In the genomic region with DNA sequence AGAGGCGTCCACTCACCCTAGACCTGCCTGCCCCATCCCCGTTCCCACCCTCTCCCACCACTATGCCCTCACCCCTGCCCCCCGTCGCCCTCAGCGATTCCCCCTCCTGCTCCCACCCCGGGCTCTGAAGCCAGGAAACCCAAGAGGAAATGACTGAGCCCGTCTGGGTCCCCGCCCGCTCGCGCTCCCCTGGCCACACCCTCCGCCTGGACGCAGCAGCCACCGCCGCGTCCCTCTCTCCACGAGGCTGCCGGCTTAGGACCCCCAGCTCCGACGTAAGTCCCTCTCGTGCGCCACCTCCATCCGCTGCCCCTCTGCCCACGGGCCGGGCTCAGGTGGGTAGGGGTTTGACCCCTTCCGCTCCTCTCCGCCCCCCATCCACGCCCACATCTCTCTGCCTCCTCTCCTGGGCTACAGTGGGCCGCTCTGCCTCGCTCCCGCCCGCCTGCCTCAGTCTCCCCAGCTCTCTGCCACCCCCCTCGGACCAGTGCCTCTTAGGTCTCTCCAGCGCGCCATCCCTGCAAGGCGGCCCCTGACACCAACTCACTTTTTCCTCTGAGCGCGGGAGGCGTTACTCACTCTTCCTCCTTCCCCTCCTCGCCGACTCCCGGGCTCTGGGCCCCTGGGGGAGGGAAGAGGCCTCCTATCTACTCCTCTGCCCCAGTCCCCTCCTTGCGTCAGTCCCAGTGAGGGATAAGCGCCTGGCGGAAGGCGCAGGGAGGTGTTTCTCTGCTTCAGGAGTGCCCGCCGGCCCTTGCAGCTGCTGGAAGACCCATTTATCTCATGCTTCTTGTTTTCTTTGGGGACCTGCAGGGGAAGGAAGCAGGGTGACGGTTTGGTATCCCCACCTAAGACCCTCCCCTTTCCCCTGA, we compare ENCODE assay signal across 8 cellular contexts. TPM values are rescaled to one million over a fixed set of nuclear protein-coding genes. Genes with fewer than 3 reads are reported as not detected.
DNase-seq lines count a peak whose midpoint lies in the region; ATAC-seq and TF ChIP-seq lines count a peak whose summit lies in the region.

FXYD5 (plus strand) TSS at position 201 of the 872 bp plus-strand sequence. CDS start 816 bp downstream, outside the sequence.

- H2AFZ ChIP-seq in neuronal stem cell (ENCODE audit: low read length) = peak within 1 kb of the TSS; percentile 86

- no peak within 1 kb of the TSS for H2BK120ac ChIP-seq in neuronal stem cell (ENCODE audit: low read depth, low read length)

- peak within 1 kb of the TSS; percentile 94 for H3K27ac Mint-ChIP-seq in activated T-cell treated with anti-CD3 and anti-CD28 coated beads, Interleukin-2, amount 50 U/mL, for 72 hours

- no peak within 1 kb of the TSS for H3K4ac ChIP-seq in neuronal stem cell (ENCODE audit: low read length)

- peak within 1 kb of the TSS; percentile 62 for H2BK5ac ChIP-seq in neuronal stem cell (ENCODE audit: low read length)

- H3K4me3 Mint-ChIP-seq in activated T-cell treated with anti-CD3 and anti-CD28 coated beads, Interleukin-2, amount 50 U/mL, for 72 hours = peak within 1 kb of the TSS; percentile 94 to 100

- H4K91ac ChIP-seq in neuronal stem cell (ENCODE audit: low read depth, low read length, poor library complexity) = no peak within 1 kb of the TSS

- peaks cover 43% of the 10 kb centered on the region for H3K4me1 Mint-ChIP-seq in activated T-cell treated with anti-CD3 and anti-CD28 coated beads, Interleukin-2, amount 50 U/mL, for 72 hours (ENCODE audit: low read depth)

- peak; percentile 83 to 84 for ATAC-seq in activated T-cell treated with anti-CD3 and anti-CD28 coated beads, Interleukin-2, amount 50 U/mL, for 72 hours (replicated peaks in 1 of 2)
- no peak for ATAC-seq in HG02623 (IDR thresholded peaks at IDR 0.05; ENCODE audit: unreplicated experiment)

- no peak within 1 kb of the TSS for H4K8ac ChIP-seq in neuronal stem cell (ENCODE audit: low read depth, low read length)

- H3K4me2 ChIP-seq in neuronal stem cell (ENCODE audit: insufficient read depth, low read length, poor library complexity, severe bottlenecking) = peak within 1 kb of the TSS; percentile 86

- no peaks in the 10 kb centered on the region for H3K9me3 Mint-ChIP-seq in activated T-cell treated with anti-CD3 and anti-CD28 coated beads, Interleukin-2, amount 50 U/mL, for 72 hours

- no peak; the same call in none of the 2 replicates for TF ChIP-seq CTCF in AG09319 (IDR thresholded peaks at IDR 0.05; ENCODE audit: low read depth, low read length)

- H3K36me3 ChIP-seq in neuronal stem cell (replicated peaks in 1 of 2; ENCODE audit: control insufficient read depth in 2 of 2, insufficient read depth in 2 of 2, low read length in 2 of 2) = no peaks in the 10 kb centered on the region

- peak within 1 kb of the TSS; percentile 91 for H3K9ac ChIP-seq in neuronal stem cell (ENCODE audit: low read depth, low read length, poor library complexity)

- H3K27ac ChIP-seq in neuronal stem cell (replicated peaks; ENCODE audit: low read length) = no peak within 1 kb of the TSS

- H3K14ac ChIP-seq in neuronal stem cell (ENCODE audit: low read length) = peak within 1 kb of the TSS; percentile 94

- H2BK12ac ChIP-seq in neuronal stem cell (ENCODE audit: low read length) = peak within 1 kb of the TSS; percentile 97

- H3K36me3 Mint-ChIP-seq in activated T-cell treated with anti-CD3 and anti-CD28 coated beads, Interleukin-2, amount 50 U/mL, for 72 hours (ENCODE audit: insufficient read depth in 2 of 2) = peaks cover 13 to 35% of the 10 kb centered on the region in 2 donors

- DNase-seq in AG09319 (ENCODE audit: extremely low read depth, low read depth) (peak; percentile 34), GOT3 (lab: John Stamatoyannopoulos, UW) (peak; percentile 48), RKO (ENCODE audit: low spot score) (peak; percentile 89), fibroblast of peridontal ligament (ENCODE audit: extremely low read depth) (peak; percentile 53), neuronal stem cell (ENCODE audit: low spot score) (no peak), superior temporal gyrus (ENCODE audit: extremely low spot score) (peak; percentile 3)
- peak; percentile 81 to 86 for DNase-seq in activated T-cell treated with anti-CD3 and anti-CD28 coated beads, Interleukin-2, amount 50 U/mL, for 72 hours

- H2BK15ac ChIP-seq in neuronal stem cell (ENCODE audit: low read length) = peak within 1 kb of the TSS; percentile 84

- WGBS in neuronal stem cell (ENCODE audit: extremely low coverage in 2 of 2, insufficient read length in 2 of 2, insufficient replicate concordance in 1 of 2), 2 donors = no CpG with 5 or more reads among the region's 49 CpGs

- H3K27me3 Mint-ChIP-seq in activated T-cell treated with anti-CD3 and anti-CD28 coated beads, Interleukin-2, amount 50 U/mL, for 72 hours (ENCODE audit: low read depth) = no peaks in the 10 kb centered on the region

- H3K79me1 ChIP-seq in neuronal stem cell (ENCODE audit: low read depth, low read length) = no peaks in the 10 kb centered on the region

- H3K23ac ChIP-seq in neuronal stem cell (ENCODE audit: low read depth, low read length, poor library complexity) = peak within 1 kb of the TSS; percentile 77

- peak within 1 kb of the TSS; percentile 19 to 85 for H3K4me3 ChIP-seq in neuronal stem cell (ENCODE audit: low read length in 2 of 2)

- H3K18ac ChIP-seq in neuronal stem cell (ENCODE audit: low read length) = peak within 1 kb of the TSS; percentile 94

- H3K4me1 ChIP-seq in neuronal stem cell (ENCODE audit: control insufficient read depth in 2 of 2, insufficient read depth in 1 of 2, low read depth in 1 of 2, low read length in 2 of 2) = peaks cover 2 to 13% of the 10 kb centered on the region in 2 donors

- no peaks in the 10 kb centered on the region for H3K9me3 ChIP-seq in neuronal stem cell (replicated peaks in 1 of 2; ENCODE audit: control insufficient read depth in 2 of 2, insufficient read depth in 1 of 2, low read depth in 1 of 2, low read length in 2 of 2)

- peaks cover 7 to 74% (median 31%) of the 10 kb centered on the region in 3 experiments for H3K27me3 ChIP-seq in neuronal stem cell (ENCODE audit: control insufficient read depth in 3 of 3, insufficient read depth in 3 of 3, low read depth in 1 of 3, low read length in 3 of 3)

- peak within 1 kb of the TSS; percentile 89 for H2AK5ac ChIP-seq in neuronal stem cell (ENCODE audit: low read depth, low read length)

RNA-seq across cellular contexts. Expression of gene FXYD5, which starts in this region (rescaled TPM):
- 100 to 1,000 TPM; 331 to 342 TPM for total RNA-seq in activated T-cell treated with anti-CD3 and anti-CD28 coated beads, Interleukin-2, amount 50 U/mL, for 72 hours
- 47.1 TPM for polyA plus RNA-seq in neuronal stem cell (2013, experiment 1 of 2)
- polyA plus RNA-seq in neuronal stem cell (2013, experiment 2 of 2) = 45.6 TPM
